19 cellular contexts compared by ENCODE assay signal in genomic region chr5:171361151-171361550, GRCh38. TPM values are rescaled to one million over a fixed set of nuclear protein-coding genes. Genes with fewer than 3 reads are reported as not detected.
"Had no signal": no experiment of that assay in that cellular context is flagged by ENCODE, and none has a peak within 500 bp of the region (broad histone marks: within the 10 kb centered on the region; RNA-seq: fewer than 3 reads in every experiment).

No MANE protein-coding gene starts in this region.

RNA-seq across cellular contexts. Expression of gene TLX3, which starts 52.1 kb away (rescaled TPM):
- total RNA-seq: naive thymus-derived CD8-positive, alpha-beta T cell; natural killer cell treated with Interleukin-12 subunit alpha and Interleukin-12 subunit beta and Interleukin-15 and Interleukin-18, amount 100 ng/mL, for 72 hours; omental fat pad; osteocyte; pancreas; posterior vena cava; prostate gland; pulmonary artery endothelial cell; right atrium auricular region; sciatic nerve; smooth muscle cell; stomach; subcutaneous adipose tissue; temporal lobe; thoracic aorta; thyroid gland; tibial nerve; upper lobe of right lung; uterus had no signal
- polyA plus RNA-seq: naive thymus-derived CD8-positive, alpha-beta T cell; pancreas; stomach had no signal

RNA-seq across cellular contexts. Expression of gene FGF18, which starts 58.3 kb away (rescaled TPM):
- total RNA-seq: smooth muscle cell had no signal
- polyA plus RNA-seq: naive thymus-derived CD8-positive, alpha-beta T cell had no signal
